In the genomic region with DNA sequence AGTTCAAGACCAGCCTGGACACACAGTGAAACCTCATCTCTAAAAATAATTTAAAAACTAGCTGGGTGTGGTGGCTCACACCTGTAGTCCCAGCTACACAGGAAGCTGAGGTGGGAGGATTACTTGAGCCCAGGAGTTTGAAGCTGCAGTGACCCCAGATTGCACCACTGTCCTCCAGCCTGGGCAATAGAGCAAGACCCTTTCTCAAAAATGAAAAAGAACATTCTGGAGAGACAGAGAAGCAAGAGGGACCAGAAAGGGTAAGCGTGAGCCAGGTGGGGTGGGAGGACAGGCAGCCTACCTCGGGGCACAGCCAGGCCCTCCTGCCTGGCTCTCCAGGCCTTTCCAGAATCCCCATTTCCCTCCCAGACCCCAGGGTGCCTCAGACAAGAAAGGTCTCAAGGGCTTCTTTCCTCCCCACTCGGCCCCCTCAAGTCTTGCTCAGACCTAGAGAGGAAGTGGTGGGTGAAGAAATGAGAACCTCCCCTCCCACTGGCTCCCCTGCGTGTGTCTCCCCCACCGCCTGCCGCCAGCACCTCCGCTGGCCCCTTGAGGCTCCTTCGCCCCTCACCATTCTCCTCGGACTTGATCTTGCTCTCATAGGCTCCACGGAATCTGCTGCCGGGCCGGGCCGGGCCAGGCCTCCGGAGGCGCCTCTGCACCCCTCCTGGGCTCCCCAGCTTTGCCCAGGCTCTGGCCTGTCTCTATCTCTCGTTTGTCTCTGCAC, we compare ENCODE assay signal across 1 cellular context.
TF ChIP-seq lines count a peak whose summit lies in the region.

No MANE protein-coding gene starts in this region.

TF ChIP-seq in HepG2, 621 proteins besides CTCF, POLR2A, EP300 and RAD21:
- TF ChIP-seq CBX2 (IDR thresholded peaks at IDR 0.05; ENCODE audit: low read depth, low read length) (no peak), CBX2 (CRISPR knock-in tag; IDR thresholded peaks at IDR 0.05; ENCODE audit: low read depth) (no peak), ZNF121 (CRISPR knock-in tag; IDR thresholded peaks at IDR 0.05) (peak; percentile 67; the same call in 1 of the 2 replicates)
- TF ChIP-seq, protein P1, sequence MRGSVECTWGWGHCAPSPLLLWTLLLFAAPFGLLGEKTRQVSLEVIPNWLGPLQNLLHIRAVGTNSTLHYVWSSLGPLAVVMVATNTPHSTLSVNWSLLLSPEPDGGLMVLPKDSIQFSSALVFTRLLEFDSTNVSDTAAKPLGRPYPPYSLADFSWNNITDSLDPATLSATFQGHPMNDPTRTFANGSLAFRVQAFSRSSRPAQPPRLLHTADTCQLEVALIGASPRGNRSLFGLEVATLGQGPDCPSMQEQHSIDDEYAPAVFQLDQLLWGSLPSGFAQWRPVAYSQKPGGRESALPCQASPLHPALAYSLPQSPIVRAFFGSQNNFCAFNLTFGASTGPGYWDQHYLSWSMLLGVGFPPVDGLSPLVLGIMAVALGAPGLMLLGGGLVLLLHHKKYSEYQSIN (CRISPR knock-in tag; IDR thresholded peaks at IDR 0.05; ENCODE audit: borderline replicate concordance) = no peak
